ENCODE assay signal across 8 cellular contexts in the genomic region with DNA sequence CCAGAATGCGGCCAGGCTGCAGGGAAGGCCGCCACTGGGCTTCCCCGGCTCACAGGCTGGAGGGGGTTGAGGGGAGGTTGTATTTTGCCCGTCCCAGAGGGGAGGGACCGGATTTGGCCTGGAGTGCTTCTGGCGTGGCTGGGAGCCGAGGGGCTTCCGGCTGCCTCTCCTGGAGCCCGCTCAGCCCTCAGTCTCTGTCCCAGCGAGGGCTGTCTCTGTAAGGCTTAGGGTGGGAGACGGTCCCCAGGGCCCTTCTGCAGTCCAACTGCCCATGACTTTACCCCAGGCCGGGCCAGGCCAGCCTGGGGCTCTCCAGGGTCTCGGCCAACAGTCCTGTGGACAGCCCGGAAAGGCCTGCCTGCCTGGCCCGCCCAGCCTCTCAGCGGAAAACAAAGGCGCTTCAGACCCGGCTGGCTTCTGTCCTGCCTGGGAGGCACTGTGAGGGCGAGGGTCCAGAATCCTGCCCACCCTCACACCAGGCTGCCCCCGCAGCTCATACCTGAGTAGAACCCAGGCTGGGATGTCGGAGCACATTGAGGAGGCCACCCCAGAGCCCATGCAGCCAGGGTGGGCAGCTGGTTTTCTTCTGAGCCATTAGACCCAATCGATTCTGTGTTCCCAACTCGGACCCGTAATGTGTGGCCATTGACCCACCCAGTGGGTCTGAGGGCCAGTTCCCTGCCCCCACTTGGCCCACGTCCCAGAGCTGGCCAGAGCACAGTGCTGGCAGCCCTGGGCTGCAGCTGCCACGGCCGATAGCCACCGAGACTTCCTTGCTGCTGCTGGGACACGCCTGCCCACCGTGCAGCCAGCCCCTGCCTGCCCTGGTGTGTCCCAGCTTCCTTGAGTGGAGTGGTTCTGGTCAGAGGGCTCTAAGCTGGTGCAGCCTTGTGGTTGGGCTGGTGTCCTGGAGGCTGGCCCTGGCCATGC. TPM values are rescaled to one million over a fixed set of nuclear protein-coding genes. Genes with fewer than 3 reads are reported as not detected.
DNase-seq lines count a peak whose midpoint lies in the region; FAIRE-seq and TF ChIP-seq lines count a peak whose summit lies in the region.

No MANE protein-coding gene starts in this region.

- no peak for TF ChIP-seq EP300 in stomach (IDR thresholded peaks at IDR 0.05)

- no peak for TF ChIP-seq POLR2A in breast epithelium (IDR thresholded peaks at IDR 0.05)
- TF ChIP-seq POLR2A in stomach (IDR thresholded peaks at IDR 0.05): no peak
- no peak for TF ChIP-seq POLR2A in GM12892 (IDR thresholded peaks at IDR 0.05; ENCODE audit: low read depth, low read length)

- H3K27ac ChIP-seq in breast epithelium (peak overlapping the region; percentile 96 to 99), layer of hippocampus (ENCODE audit: low read depth, low read length) (peak overlapping the region; percentile 89), stomach (peak overlapping the region; percentile 83 to 91 (median 84))

- H3K27me3 ChIP-seq in breast epithelium: no peaks in the 10 kb centered on the region
- peaks cover 2% of the 10 kb centered on the region for H3K27me3 ChIP-seq in layer of hippocampus (ENCODE audit: control insufficient read depth, insufficient read depth, low read length)
- peaks cover 0 to 74% (median 13%) of the 10 kb centered on the region in 3 donors for H3K27me3 ChIP-seq in stomach

- 6 to 23% (median 19%) methylated on average over 18 to 30 of the region's 30 CpGs for WGBS in stomach, 5 donors

- peak; percentile 29 for DNase-seq in NCI-H2227 (lab: John Stamatoyannopoulos, UW; ENCODE audit: unreplicated experiment)
- no peak for DNase-seq in NCI-H2227 treated with DMSO at 0.1 percent for 48 hours (lab: John Stamatoyannopoulos, UW)
- DNase-seq in breast epithelium (ENCODE audit: low spot score in 2 of 2): no peak
- peak; percentile 73 for DNase-seq in stomach
- no peak for DNase-seq in NCI-H1930 (lab: John Stamatoyannopoulos, UW)
- no peak for DNase-seq in GM12892 (ENCODE audit: insufficient read length)
- no peak for DNase-seq in GM13976 (ENCODE audit: low spot score)

- H3K4me3 ChIP-seq in breast epithelium (peak overlapping the region; percentile 65 to 97 (median 79)), stomach (peak overlapping the region; percentile 61 to 86 (median 79))

- intact Hi-C loops in breast epithelium (cut with DNase I; ENCODE audit: low total_unique reads): no loop called here
- intact Hi-C loops in stomach (cut with DNase I; ENCODE audit: low total_unique reads): no loop called here

- in situ Hi-C loops in GM13976 (cut with MboI; ENCODE audit: low sequenced_read_pairs, unreplicated experiment): no loop called here

- FAIRE-seq in GM12892 (lab: Jason Lieb, UNC): no peak

- H3K9me3 ChIP-seq in breast epithelium: no peaks in the 10 kb centered on the region
- H3K9me3 ChIP-seq in stomach: no peaks in the 10 kb centered on the region

- H3K36me3 ChIP-seq in breast epithelium (no peaks in the 10 kb centered on the region), stomach (peaks cover 0 to 18% (median 4%) of the 10 kb centered on the region in 4 donors)

- TF ChIP-seq CTCF in breast epithelium (IDR thresholded peaks at IDR 0.05) (no peak), stomach (IDR thresholded peaks at IDR 0.05) (no peak), GM13976 (IDR thresholded peaks at IDR 0.05; ENCODE audit: borderline replicate concordance, control extremely low read depth, extremely low read depth, insufficient read depth, missing control alignments) (no peak)

- H3K4me1 ChIP-seq in breast epithelium (peaks cover 32 to 35% of the 10 kb centered on the region in 2 donors), stomach (peaks cover 59 to 91% (median 80%) of the 10 kb centered on the region in 4 donors)

RNA-seq across cellular contexts. Expression of a gene that starts 1.6 kb away (rescaled TPM):
- total RNA-seq in breast epithelium (100 to 1,000 TPM in 1 of 3 donors, 10 to 100 TPM in 2; 46.2 to 146 (median 92.1) TPM), stomach (100 to 1,000 TPM in 1 of 5 donors, 10 to 100 TPM in 4; 36.0 to 135 (median 72.7) TPM)
- polyA plus RNA-seq in stomach: 100 to 1,000 TPM in 1 of 3 donors, 10 to 100 TPM in 2; 68.5 to 127 (median 94.7) TPM
- polyA plus RNA-seq in GM12892 (2012; ENCODE audit: missing spikeins): not detected

RNA-seq across cellular contexts. Expression of a gene that starts 10.5 kb away (rescaled TPM):
- total RNA-seq in breast epithelium (10 to 100 TPM; 24.1 to 32.8 (median 32.8) TPM), stomach (10 to 100 TPM in 3 of 5 donors, 1 to 10 TPM in 1, not detected in 1; 3.5 to 95.0 (median 23.9) TPM)
- polyA plus RNA-seq in stomach: 100 to 1,000 TPM in 1 of 3 donors, 10 to 100 TPM in 2; 60.1 to 149 (median 99.0) TPM
- 378 TPM for polyA plus RNA-seq in GM12892 (2012; ENCODE audit: missing spikeins)

RNA-seq across cellular contexts. Expression of a gene that starts 14.9 kb away (rescaled TPM):
- total RNA-seq in breast epithelium (1 to 10 TPM; 4.9 to 7.8 (median 6.7) TPM), stomach (100 to 1,000 TPM in 1 of 5 donors, 10 to 100 TPM in 2, 1 to 10 TPM in 2; 3.0 to 167 (median 44.9) TPM)
- polyA plus RNA-seq in stomach: 10 to 100 TPM; 13.8 to 18.8 (median 17.1) TPM
- 2.0 TPM for polyA plus RNA-seq in GM12892 (2012; ENCODE audit: missing spikeins)

RNA-seq across cellular contexts. Expression of a gene that starts 50.2 kb away (rescaled TPM):
- total RNA-seq in breast epithelium (1 to 10 TPM; 2.4 to 9.2 (median 9.2) TPM), stomach (1 to 10 TPM in 4 of 5 donors, not detected in 1; 1.3 to 8.2 (median 2.1) TPM)
- polyA plus RNA-seq in stomach: 1 to 10 TPM in 2 of 3 donors, under 1 TPM in 1; 0.93 to 4.2 (median 1.2) TPM
- not detected for polyA plus RNA-seq in GM12892 (2012; ENCODE audit: missing spikeins)

RNA-seq across cellular contexts. Expression of a gene that starts 56.6 kb away (rescaled TPM):
- 10 to 100 TPM; 50.7 to 70.1 (median 68.8) TPM for total RNA-seq in breast epithelium
- 100 to 1,000 TPM in 2 of 5 donors, 10 to 100 TPM in 3; 49.8 to 183 (median 85.5) TPM for total RNA-seq in stomach
- polyA plus RNA-seq in stomach: 10 to 100 TPM; 24.9 to 57.1 (median 40.3) TPM
- polyA plus RNA-seq in GM12892 (2012; ENCODE audit: missing spikeins): 24.6 TPM

Comparison
In these comparisons a context has a peak if more than half of its experiments do, and no peak if none do; other contexts are left out.
1. DNase-seq: peak in NCI-H2227 (single experiment) and stomach (single experiment); none in NCI-H2227 treated with DMSO at 0.1 percent for 48 hours (single experiment), breast epithelium (0 of 2), NCI-H1930 (0 of 2), GM12892 (single experiment) and GM13976 (single experiment).
2. Peak in every context shown above with its lines, with median percentiles within 50 percentile points of each other: H3K27ac ChIP-seq.